9 cellular contexts compared by ENCODE assay signal in genomic region chr9:112112519-112112918, GRCh38.
DNase-seq lines count a peak whose midpoint lies in the region; ATAC-seq lines count a peak whose summit lies in the region.
"Had no signal": no experiment of that assay in that cellular context is flagged by ENCODE, and none has a peak within 500 bp of the region (broad histone marks: within the 10 kb centered on the region; RNA-seq: fewer than 3 reads in every experiment).

No MANE protein-coding gene starts in this region.

- no peaks in the 10 kb centered on the region for H3K4me1 Mint-ChIP-seq in activated T-cell treated with anti-CD3 and anti-CD28 coated beads, Interleukin-2, amount 50 U/mL, for 72 hours (ENCODE audit: low read depth)

- ATAC-seq in HG03045 (IDR thresholded peaks at IDR 0.05; ENCODE audit: unreplicated experiment) = no peak
- ATAC-seq in activated T-cell treated with anti-CD3 and anti-CD28 coated beads, Interleukin-2, amount 50 U/mL, for 72 hours (replicated peaks in 1 of 2) = no peak
- ATAC-seq in HG03135 (IDR thresholded peaks at IDR 0.05; ENCODE audit: unreplicated experiment) = no peak
- no peak for ATAC-seq in sciatic nerve

- no peaks in the 10 kb centered on the region for H3K9me3 Mint-ChIP-seq in activated T-cell treated with anti-CD3 and anti-CD28 coated beads, Interleukin-2, amount 50 U/mL, for 72 hours

- H3K36me3 Mint-ChIP-seq in activated T-cell treated with anti-CD3 and anti-CD28 coated beads, Interleukin-2, amount 50 U/mL, for 72 hours (ENCODE audit: insufficient read depth in 2 of 2) = no peaks in the 10 kb centered on the region

- no peaks in the 10 kb centered on the region for H3K27me3 ChIP-seq in adipocyte (replicated peaks; ENCODE audit: control insufficient read depth, insufficient read depth, low read length)

- H3K27ac Mint-ChIP-seq in activated T-cell treated with anti-CD3 and anti-CD28 coated beads, Interleukin-2, amount 50 U/mL, for 72 hours = no peak overlapping the region

- no peaks in the 10 kb centered on the region for H3K9me3 ChIP-seq in adipocyte (ENCODE audit: control insufficient read depth, low read length)

- no peak overlapping the region for H3K9ac ChIP-seq in adipocyte (ENCODE audit: low read length)

- H3K36me3 ChIP-seq in adipocyte (ENCODE audit: control insufficient read depth, insufficient read depth, low read length, severe bottlenecking) = peaks cover 3% of the 10 kb centered on the region

- intact Hi-C loops in sciatic nerve (cut with DNase I) = no loop called here

- H3K4me1 ChIP-seq in adipocyte (ENCODE audit: control insufficient read depth, insufficient read depth, low read length) = peaks cover 5% of the 10 kb centered on the region

- no peaks in the 10 kb centered on the region for H3K27me3 Mint-ChIP-seq in activated T-cell treated with anti-CD3 and anti-CD28 coated beads, Interleukin-2, amount 50 U/mL, for 72 hours (ENCODE audit: low read depth)

- peak; percentile 62 for DNase-seq in ACHN
- peak; percentile 44 for DNase-seq in HK-2 (ENCODE audit: unreplicated experiment)
- DNase-seq in adipocyte (ENCODE audit: low read depth) = peak; percentile 67
- DNase-seq in glomerular visceral epithelial cell (ENCODE audit: extremely low spot score) = peak; percentile 89
- DNase-seq in activated T-cell treated with anti-CD3 and anti-CD28 coated beads, Interleukin-2, amount 50 U/mL, for 72 hours = no peak
- no peak for DNase-seq in sciatic nerve (ENCODE audit: low spot score)
- DNase-seq: occipital lobe had no signal

- H3K4me3 Mint-ChIP-seq in activated T-cell treated with anti-CD3 and anti-CD28 coated beads, Interleukin-2, amount 50 U/mL, for 72 hours = no peak overlapping the region

- in situ Hi-C loops in ACHN (cut with HindIII; ENCODE audit: low pct_ligation_motif_present, low pct_unique_long_range_greater_than_20kb, low sequenced_read_pairs) = no loop called here

- no peak overlapping the region for H3K4me3 ChIP-seq in adipocyte (ENCODE audit: low read length)

Comparison
In these comparisons a context has a peak if more than half of its experiments do, and no peak if none do; other contexts are left out.
1. DNase-seq: peak in ACHN (single experiment), HK-2 (single experiment), adipocyte (single experiment) and glomerular visceral epithelial cell (single experiment); none in activated T-cell treated with anti-CD3 and anti-CD28 coated beads, Interleukin-2, amount 50 U/mL, for 72 hours (0 of 2) and sciatic nerve (single experiment).